In the genomic region with DNA sequence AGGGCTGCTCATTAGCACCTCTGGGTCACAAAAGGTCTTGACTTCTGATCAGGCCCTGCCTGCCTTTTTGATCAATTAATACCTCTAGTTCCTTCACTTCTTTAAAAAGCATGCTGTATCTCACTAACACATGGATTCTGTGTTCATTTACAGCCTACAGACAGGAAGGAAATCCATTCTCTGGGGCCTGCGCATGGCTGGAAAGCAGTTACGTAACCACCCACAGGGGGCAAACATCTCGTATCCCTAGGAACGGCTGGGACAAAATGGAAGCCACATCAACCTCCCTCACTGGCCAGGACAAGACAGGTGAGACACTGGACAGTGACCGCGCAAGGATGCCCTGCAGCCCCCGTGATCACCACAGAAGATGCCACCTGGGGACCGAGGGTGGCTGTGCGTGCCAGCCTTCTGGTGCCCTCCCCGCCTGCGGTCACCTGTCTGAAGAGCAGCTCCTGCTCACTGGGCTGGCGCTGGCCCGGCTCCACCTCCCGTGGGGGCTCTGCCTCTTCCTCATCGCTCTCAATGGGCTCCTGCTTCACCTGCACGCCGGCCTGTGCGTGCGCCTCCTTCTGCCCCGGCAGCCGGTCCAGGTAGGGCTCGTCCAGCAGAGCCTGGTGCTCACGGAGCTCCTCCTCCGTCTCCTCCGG, we compare ENCODE assay signal across 1 cellular context.
TF ChIP-seq lines count a peak whose summit lies in the region.

No MANE protein-coding gene starts in this region.

TF ChIP-seq in SK-N-SH, 30 proteins besides CTCF, POLR2A, EP300 and RAD21 (continued from another document):
- TF ChIP-seq, protein P1, sequence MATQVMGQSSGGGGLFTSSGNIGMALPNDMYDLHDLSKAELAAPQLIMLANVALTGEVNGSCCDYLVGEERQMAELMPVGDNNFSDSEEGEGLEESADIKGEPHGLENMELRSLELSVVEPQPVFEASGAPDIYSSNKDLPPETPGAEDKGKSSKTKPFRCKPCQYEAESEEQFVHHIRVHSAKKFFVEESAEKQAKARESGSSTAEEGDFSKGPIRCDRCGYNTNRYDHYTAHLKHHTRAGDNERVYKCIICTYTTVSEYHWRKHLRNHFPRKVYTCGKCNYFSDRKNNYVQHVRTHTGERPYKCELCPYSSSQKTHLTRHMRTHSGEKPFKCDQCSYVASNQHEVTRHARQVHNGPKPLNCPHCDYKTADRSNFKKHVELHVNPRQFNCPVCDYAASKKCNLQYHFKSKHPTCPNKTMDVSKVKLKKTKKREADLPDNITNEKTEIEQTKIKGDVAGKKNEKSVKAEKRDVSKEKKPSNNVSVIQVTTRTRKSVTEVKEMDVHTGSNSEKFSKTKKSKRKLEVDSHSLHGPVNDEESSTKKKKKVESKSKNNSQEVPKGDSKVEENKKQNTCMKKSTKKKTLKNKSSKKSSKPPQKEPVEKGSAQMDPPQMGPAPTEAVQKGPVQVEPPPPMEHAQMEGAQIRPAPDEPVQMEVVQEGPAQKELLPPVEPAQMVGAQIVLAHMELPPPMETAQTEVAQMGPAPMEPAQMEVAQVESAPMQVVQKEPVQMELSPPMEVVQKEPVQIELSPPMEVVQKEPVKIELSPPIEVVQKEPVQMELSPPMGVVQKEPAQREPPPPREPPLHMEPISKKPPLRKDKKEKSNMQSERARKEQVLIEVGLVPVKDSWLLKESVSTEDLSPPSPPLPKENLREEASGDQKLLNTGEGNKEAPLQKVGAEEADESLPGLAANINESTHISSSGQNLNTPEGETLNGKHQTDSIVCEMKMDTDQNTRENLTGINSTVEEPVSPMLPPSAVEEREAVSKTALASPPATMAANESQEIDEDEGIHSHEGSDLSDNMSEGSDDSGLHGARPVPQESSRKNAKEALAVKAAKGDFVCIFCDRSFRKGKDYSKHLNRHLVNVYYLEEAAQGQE (IDR thresholded peaks at IDR 0.05; ENCODE audit: low read depth, low read length), result no peak
- TF ChIP-seq NFIC (IDR thresholded peaks at IDR 0.05; ENCODE audit: borderline replicate concordance) (no peak), SMC3 (IDR thresholded peaks at IDR 0.05; ENCODE audit: low read depth, low read length) (no peak), MXI1 (IDR thresholded peaks at IDR 0.05; ENCODE audit: low read depth, low read length) (no peak), MEF2A (IDR thresholded peaks at IDR 0.05; ENCODE audit: borderline replicate concordance, low read depth) (no peak), RXRA (IDR thresholded peaks at IDR 0.05; ENCODE audit: borderline replicate concordance, low read depth) (no peak), FOSL2 (IDR thresholded peaks at IDR 0.05; ENCODE audit: borderline replicate concordance, low read depth) (no peak), POLR2AphosphoS5 (IDR thresholded peaks at IDR 0.05; ENCODE audit: low read depth, low read length) (no peak), TAF1 (IDR thresholded peaks at IDR 0.05; ENCODE audit: borderline replicate concordance, low read depth, low read length) (no peak)
- TF ChIP-seq, protein P2, sequence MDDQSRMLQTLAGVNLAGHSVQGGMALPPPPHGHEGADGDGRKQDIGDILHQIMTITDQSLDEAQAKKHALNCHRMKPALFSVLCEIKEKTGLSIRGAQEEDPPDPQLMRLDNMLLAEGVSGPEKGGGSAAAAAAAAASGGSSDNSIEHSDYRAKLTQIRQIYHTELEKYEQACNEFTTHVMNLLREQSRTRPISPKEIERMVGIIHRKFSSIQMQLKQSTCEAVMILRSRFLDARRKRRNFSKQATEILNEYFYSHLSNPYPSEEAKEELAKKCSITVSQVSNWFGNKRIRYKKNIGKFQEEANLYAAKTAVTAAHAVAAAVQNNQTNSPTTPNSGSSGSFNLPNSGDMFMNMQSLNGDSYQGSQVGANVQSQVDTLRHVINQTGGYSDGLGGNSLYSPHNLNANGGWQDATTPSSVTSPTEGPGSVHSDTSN (IDR thresholded peaks at IDR 0.05), result no peak
- TF ChIP-seq, protein P3, sequence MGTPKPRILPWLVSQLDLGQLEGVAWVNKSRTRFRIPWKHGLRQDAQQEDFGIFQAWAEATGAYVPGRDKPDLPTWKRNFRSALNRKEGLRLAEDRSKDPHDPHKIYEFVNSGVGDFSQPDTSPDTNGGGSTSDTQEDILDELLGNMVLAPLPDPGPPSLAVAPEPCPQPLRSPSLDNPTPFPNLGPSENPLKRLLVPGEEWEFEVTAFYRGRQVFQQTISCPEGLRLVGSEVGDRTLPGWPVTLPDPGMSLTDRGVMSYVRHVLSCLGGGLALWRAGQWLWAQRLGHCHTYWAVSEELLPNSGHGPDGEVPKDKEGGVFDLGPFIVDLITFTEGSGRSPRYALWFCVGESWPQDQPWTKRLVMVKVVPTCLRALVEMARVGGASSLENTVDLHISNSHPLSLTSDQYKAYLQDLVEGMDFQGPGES (IDR thresholded peaks at IDR 0.05; ENCODE audit: low read depth, low read length), result no peak
